16 cellular contexts compared by ENCODE assay signal in genomic region chr10:28365840-28366239, GRCh38.
A peak's percentile ranks its signal among the peaks of the same experiment; 100 is the strongest.
DNase-seq lines count a peak whose midpoint lies in the region; ATAC-seq and TF ChIP-seq lines count a peak whose summit lies in the region.
"Had no signal": no experiment of that assay in that cellular context is flagged by ENCODE, and none has a peak within 500 bp of the region (broad histone marks: within the 10 kb centered on the region; RNA-seq: fewer than 3 reads in every experiment).

No MANE protein-coding gene starts in this region.

- H3K27ac ChIP-seq in hepatocyte, result peak overlapping the region; percentile 86
- H3K27ac ChIP-seq in spleen, result peak overlapping the region in 6 of 8 donors; percentile 33 to 88 (median 84)
- H3K27ac ChIP-seq in GM23248, result no peak overlapping the region
- H3K27ac ChIP-seq: gastroesophageal sphincter, SK-N-MC had no signal

- no peaks in the 10 kb centered on the region for H3K79me2 ChIP-seq in hepatocyte
- H3K79me2 ChIP-seq in GM23248 (ENCODE audit: insufficient read depth), result no peaks in the 10 kb centered on the region

- H3K9me3 Mint-ChIP-seq in activated T-cell treated with anti-CD3 and anti-CD28 coated beads, Interleukin-2, amount 50 U/mL, for 72 hours, result peaks cover 1 to 4% of the 10 kb centered on the region in 2 donors
- H3K9me3 Mint-ChIP-seq: H9 had no signal

- TF ChIP-seq CTCF in hepatocyte (IDR thresholded peaks at IDR 0.05; ENCODE audit: poor library complexity) (no peak), spleen (IDR thresholded peaks at IDR 0.05 in 8 of 11, conservative IDR thresholded peaks at IDR 0.05 in 3 of 11) (no peak)

- peaks cover 2 to 4% of the 10 kb centered on the region in 2 donors for H3K36me3 Mint-ChIP-seq in activated T-cell treated with anti-CD3 and anti-CD28 coated beads, Interleukin-2, amount 50 U/mL, for 72 hours (ENCODE audit: insufficient read depth in 2 of 2)
- peaks cover 2% of the 10 kb centered on the region for H3K36me3 Mint-ChIP-seq in T-helper 17 cell (ENCODE audit: low read depth)

- H3K4me2 ChIP-seq in hepatocyte (peak overlapping the region; percentile 62), GM23248 (ENCODE audit: unreplicated experiment) (no peak overlapping the region)

- H3K9me2 ChIP-seq in hepatocyte (replicated peaks; ENCODE audit: insufficient read depth) (no peaks in the 10 kb centered on the region), GM23248 (ENCODE audit: insufficient read depth) (no peaks in the 10 kb centered on the region)

- 38% methylated on average over 2 of the region's 2 CpGs for WGBS in hepatocyte (ENCODE audit: low lambda C conversion rate, missing lambda C conversion rate)
- 61 to 71% (median 62%) methylated on average over 2 of the region's 2 CpGs for WGBS in spleen, 5 donors
- 21 to 32% methylated on average over 2 of the region's 2 CpGs for WGBS in GM23248 (ENCODE audit: low coverage in 1 of 2, low lambda C conversion rate in 2 of 2, missing lambda C conversion rate in 2 of 2), 2 experiments

- H3K27me3 ChIP-seq in hepatocyte (no peaks in the 10 kb centered on the region), spleen (replicated peaks in 1 of 7) (no peaks in the 10 kb centered on the region), GM23248 (replicated peaks; ENCODE audit: insufficient read depth) (peaks cover 13% of the 10 kb centered on the region; the same call in 1 of the 2 replicates)
- H3K27me3 ChIP-seq: gastroesophageal sphincter had no signal

- DNase-seq in activated T-cell treated with anti-CD3 and anti-CD28 coated beads, Interleukin-2, amount 50 U/mL, for 72 hours, result no peak
- no peak for DNase-seq in activated T-cell treated with anti-CD3 and anti-CD28 coated beads, Interleukin-2, amount 50 U/mL, for 1 hour
- DNase-seq in T-helper 17 cell (no peak), hepatocyte (ENCODE audit: low spot score) (peak; percentile 51), spleen (no peak), GM23248 (no peak), HuH-7 (ENCODE audit: low spot score) (no peak)
- DNase-seq: activated CD4-positive, CD25-positive, alpha-beta regulatory T cell; DMS 273 treated with DMSO at 0.1 percent for 48 hours; H9; Karpas-422; NCI-H1694; NCI-H510A treated with DMSO at 0.1 percent for 48 hours had no signal

- in situ Hi-C loops in GM23248 (cut with MboI), result no loop called here

- TF ChIP-seq POLR2A in spleen (IDR thresholded peaks at IDR 0.05), result no peak

- no peak overlapping the region for H2AFZ ChIP-seq in hepatocyte
- no peak overlapping the region for H2AFZ ChIP-seq in GM23248

- no peak overlapping the region for H3K9ac ChIP-seq in GM23248

- peaks cover 14% of the 10 kb centered on the region for H3K4me1 ChIP-seq in hepatocyte (ENCODE audit: insufficient read depth)
- H3K4me1 ChIP-seq in spleen, result peaks cover 3 to 44% (median 25%) of the 10 kb centered on the region in 6 donors
- H3K4me1 ChIP-seq in GM23248 (ENCODE audit: insufficient read depth), result no peaks in the 10 kb centered on the region
- H3K4me1 ChIP-seq: gastroesophageal sphincter had no signal

- no peaks in the 10 kb centered on the region for H3K9me3 ChIP-seq in T-helper 17 cell (ENCODE audit: control insufficient read depth, low read length, poor library complexity, severe bottlenecking)
- H3K9me3 ChIP-seq in hepatocyte (ENCODE audit: low read depth), result no peaks in the 10 kb centered on the region
- H3K9me3 ChIP-seq in spleen, result no peaks in the 10 kb centered on the region
- no peaks in the 10 kb centered on the region for H3K9me3 ChIP-seq in GM23248 (ENCODE audit: low read depth)
- H3K9me3 ChIP-seq: gastroesophageal sphincter had no signal

- H3K27ac Mint-ChIP-seq in activated T-cell treated with anti-CD3 and anti-CD28 coated beads, Interleukin-2, amount 50 U/mL, for 72 hours, result peak overlapping the region; percentile 82
- peak overlapping the region; percentile 91 for H3K27ac Mint-ChIP-seq in T-helper 17 cell
- H3K27ac Mint-ChIP-seq: H9 had no signal

- H3F3A ChIP-seq in GM23248 (ENCODE audit: insufficient read depth), result no peaks in the 10 kb centered on the region

- ATAC-seq in activated T-cell treated with anti-CD3 and anti-CD28 coated beads, Interleukin-2, amount 50 U/mL, for 72 hours (replicated peaks in 1 of 2), result no peak
- no peak for ATAC-seq in T-helper 17 cell
- ATAC-seq in HG03432 (IDR thresholded peaks at IDR 0.05; ENCODE audit: unreplicated experiment), result no peak
- ATAC-seq: gastroesophageal sphincter had no signal

- H3K36me3 ChIP-seq in hepatocyte (replicated peaks; ENCODE audit: insufficient read depth, low read depth) (no peaks in the 10 kb centered on the region), spleen (no peaks in the 10 kb centered on the region), GM23248 (ENCODE audit: low read depth) (no peaks in the 10 kb centered on the region)
- H3K36me3 ChIP-seq: gastroesophageal sphincter had no signal

- H3K4me3 ChIP-seq in hepatocyte (no peak overlapping the region), spleen (no peak overlapping the region), GM23248 (no peak overlapping the region)
- H3K4me3 ChIP-seq: gastroesophageal sphincter, SK-N-MC had no signal

- H3K4me3 Mint-ChIP-seq in activated T-cell treated with anti-CD3 and anti-CD28 coated beads, Interleukin-2, amount 50 U/mL, for 72 hours, result peak overlapping the region; percentile 53 to 67
- H3K4me3 Mint-ChIP-seq in T-helper 17 cell, result peak overlapping the region; percentile 70
- H3K4me3 Mint-ChIP-seq: H9 had no signal

- H3K4me1 Mint-ChIP-seq in activated T-cell treated with anti-CD3 and anti-CD28 coated beads, Interleukin-2, amount 50 U/mL, for 72 hours (ENCODE audit: low read depth), result peaks cover 52% of the 10 kb centered on the region
- peaks cover 21% of the 10 kb centered on the region for H3K4me1 Mint-ChIP-seq in T-helper 17 cell

- no peaks in the 10 kb centered on the region for H4K20me1 ChIP-seq in hepatocyte (ENCODE audit: insufficient read depth, poor library complexity, severe bottlenecking)
- H4K20me1 ChIP-seq in GM23248 (ENCODE audit: insufficient read depth), result no peaks in the 10 kb centered on the region

- no peaks in the 10 kb centered on the region for H3K27me3 Mint-ChIP-seq in activated T-cell treated with anti-CD3 and anti-CD28 coated beads, Interleukin-2, amount 50 U/mL, for 72 hours (ENCODE audit: low read depth)
- H3K27me3 Mint-ChIP-seq in T-helper 17 cell, result no peaks in the 10 kb centered on the region

- intact Hi-C loops in spleen (cut with DNase I; ENCODE audit: low total_unique reads), result no loop called here
